ENCODE assay signal across 9 cellular contexts in the genomic region with DNA sequence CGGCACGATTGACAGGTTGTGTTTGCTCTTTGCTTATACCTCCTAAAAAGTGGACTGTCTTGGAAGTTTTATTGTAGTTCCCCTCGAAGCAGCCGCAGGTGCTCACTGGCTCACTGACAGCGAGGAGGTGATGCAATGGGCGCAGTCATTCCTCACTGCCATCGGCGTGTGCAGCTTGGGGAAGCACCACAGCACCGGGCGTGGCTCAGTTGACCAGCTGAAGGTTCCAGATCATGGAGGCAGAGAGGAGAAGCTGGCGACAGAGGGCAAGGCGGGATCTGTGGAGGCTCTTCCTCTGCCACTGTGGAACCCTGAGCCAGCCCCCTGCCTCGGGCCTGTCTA.
DNase-seq lines count a peak whose midpoint lies in the region; ATAC-seq, FAIRE-seq and TF ChIP-seq lines count a peak whose summit lies in the region.
"Had no signal": no experiment of that assay in that cellular context is flagged by ENCODE, and none has a peak within 500 bp of the region (broad histone marks: within the 10 kb centered on the region; RNA-seq: fewer than 3 reads in every experiment).

No MANE protein-coding gene starts in this region.

- H4K20me1 ChIP-seq in GM12878 (ENCODE audit: control insufficient read depth, insufficient read depth) = no peaks in the 10 kb centered on the region; the same call in none of the 2 replicates

- DNase-seq in CD4-positive, alpha-beta T cell = no peak
- DNase-seq in GM12878 (ENCODE audit: low read depth, low spot score) = no peak
- peak; percentile 78 for DNase-seq in lower lobe of right lung
- no peak for DNase-seq in pons (ENCODE audit: low spot score)
- DNase-seq in mesendoderm = no peak
- DNase-seq in ACHN = no peak
- no peak for DNase-seq in GM19240 (ENCODE audit: insufficient read length, low spot score)
- DNase-seq: foreskin melanocyte had no signal

- H3K4ac ChIP-seq in mesendoderm (ENCODE audit: low read depth, low read length) = no peak overlapping the region

- TF ChIP-seq EP300 in Ishikawa (IDR thresholded peaks at IDR 0.05; ENCODE audit: borderline replicate concordance) (no peak), GM12878 (IDR thresholded peaks at IDR 0.05; ENCODE audit: borderline replicate concordance in 1 of 2, control insufficient read depth in 1 of 2, low read depth in 2 of 2, low read length in 2 of 2) (no peak)

- RAD21 ChIA-PET in GM12878 (lab: Charles Lee; ENCODE audit: unreplicated experiment) = interaction anchor here (0.5 to 1.2 kb wide), 5 partner anchors 12 to 1189 kb away, joined by 3 to 4 read pairs (median 4); a partner anchor contains a TSS

- in situ Hi-C loops in GM12878 (cut with MboI) = no loop called here
- in situ Hi-C loops in ACHN (cut with HindIII; ENCODE audit: low pct_ligation_motif_present, low pct_unique_long_range_greater_than_20kb, low sequenced_read_pairs) = no loop called here

- CTCF ChIA-PET in CD4-positive, alpha-beta T cell (lab: Charles Lee) = no interaction called here
- CTCF ChIA-PET in GM12878 (lab: Yijun Ruan, JAX) = interaction anchor here (1.0 to 1.6 kb wide), 3 partner anchors 13 to 52 kb away, joined by 3 to 5 read pairs (median 3); no protein-coding TSS in a partner anchor

- no peak for ATAC-seq in CD4-positive, alpha-beta T cell (ENCODE audit: poor library complexity)
- ATAC-seq in GM12878 (peak; percentile 11; the same call in 2 of the 3 replicates), lower lobe of right lung (no peak)

- H4K5ac ChIP-seq in mesendoderm (ENCODE audit: low read length) = no peak overlapping the region

- no peak overlapping the region for H3K27ac ChIP-seq in CD4-positive, alpha-beta T cell (ENCODE audit: low read depth, low read length)
- H3K27ac ChIP-seq in GM12878 (ENCODE audit: control insufficient read depth, insufficient read depth) = no peak overlapping the region
- no peak overlapping the region for H3K27ac ChIP-seq in lower lobe of right lung
- H3K27ac ChIP-seq in mesendoderm (ENCODE audit: low read depth, low read length) = no peak overlapping the region

- H3K36me3 Mint-ChIP-seq in CD4-positive, alpha-beta T cell (ENCODE audit: low read depth) = peaks cover 4% of the 10 kb centered on the region

- no peak overlapping the region for H3K18ac ChIP-seq in mesendoderm (ENCODE audit: low read length)

- H3K9ac ChIP-seq in GM12878 (ENCODE audit: control insufficient read depth, insufficient read depth, low read length) (no peak overlapping the region), mesendoderm (ENCODE audit: low read length) (no peak overlapping the region)

- TF ChIP-seq POLR2A in GM12878 (IDR thresholded peaks at IDR 0.05; ENCODE audit: low read depth, low read length) = no peak

- no peak for TF ChIP-seq CTCF in CD4-positive, alpha-beta T cell (IDR thresholded peaks at IDR 0.05)
- TF ChIP-seq CTCF in GM12878 (IDR thresholded peaks at IDR 0.05 in 2 of 3, conservative IDR thresholded peaks at IDR 0.05 in 1 of 3; ENCODE audit: control insufficient read depth in 2 of 3, extremely low read depth in 1 of 3, insufficient read depth in 1 of 3, low read depth in 3 of 3, low read length in 3 of 3) (no peak), lower lobe of right lung (IDR thresholded peaks at IDR 0.05) (no peak)

- H3K4me2 ChIP-seq in GM12878 (ENCODE audit: control insufficient read depth, insufficient read depth) = no peak overlapping the region
- H3K4me2 ChIP-seq in mesendoderm (ENCODE audit: low read length) = no peak overlapping the region

- H4K8ac ChIP-seq in mesendoderm (ENCODE audit: low read depth, low read length) = no peak overlapping the region

- H2AFZ ChIP-seq in GM12878 (ENCODE audit: control insufficient read depth, low read depth, low read length) = no peak overlapping the region

- H3K79me2 ChIP-seq in GM12878 (ENCODE audit: control insufficient read depth, insufficient read depth, low read length) (no peaks in the 10 kb centered on the region), mesendoderm (ENCODE audit: control insufficient read depth, insufficient read depth, low read length) (no peaks in the 10 kb centered on the region)

- H3K9me3 ChIP-seq in CD4-positive, alpha-beta T cell (ENCODE audit: control insufficient read depth, low read length) = no peaks in the 10 kb centered on the region
- H3K9me3 ChIP-seq in GM12878 (replicated peaks; ENCODE audit: control insufficient read depth, insufficient read depth, low read length) (no peaks in the 10 kb centered on the region; the same call in 2 of the 3 replicates), lower lobe of right lung (no peaks in the 10 kb centered on the region)

- H3K27ac Mint-ChIP-seq in CD4-positive, alpha-beta T cell = peak overlapping the region; percentile 99

- no peak for FAIRE-seq in GM12878 (lab: Jason Lieb, UNC)

- H3K27me3 ChIP-seq in CD4-positive, alpha-beta T cell (ENCODE audit: control insufficient read depth, insufficient read depth, low read length) = no peaks in the 10 kb centered on the region
- H3K27me3 ChIP-seq in GM12878 (replicated peaks in 1 of 2; ENCODE audit: control insufficient read depth in 2 of 2, insufficient read depth in 2 of 2, low read length in 1 of 2) = peaks cover 2 to 15% of the 10 kb centered on the region in 2 experiments
- peaks cover 29% of the 10 kb centered on the region for H3K27me3 ChIP-seq in lower lobe of right lung (ENCODE audit: low read depth)
- peaks cover 5% of the 10 kb centered on the region for H3K27me3 ChIP-seq in mesendoderm (ENCODE audit: insufficient read depth, low read length, poor library complexity)

- H2BK5ac ChIP-seq in mesendoderm (ENCODE audit: low read length) = no peak overlapping the region

- H3K4me3 Mint-ChIP-seq in CD4-positive, alpha-beta T cell = peak overlapping the region; percentile 95

- no peak overlapping the region for H3K4me3 ChIP-seq in GM12878
- H3K4me3 ChIP-seq in lower lobe of right lung = no peak overlapping the region
- H3K4me3 ChIP-seq in mesendoderm (ENCODE audit: low read length) = no peak overlapping the region

- BruUV-seq in GM12878 (replicated peaks; lab: Mats Ljungman, UMichigan) = no TSS peak

- H3K4me1 ChIP-seq in GM12878 (ENCODE audit: control insufficient read depth, insufficient read depth, low read length) (peaks cover 18% of the 10 kb centered on the region), lower lobe of right lung (peaks cover 37% of the 10 kb centered on the region), mesendoderm (ENCODE audit: control insufficient read depth, low read depth, low read length) (no peaks in the 10 kb centered on the region)

- POLR2A ChIA-PET in CD4-positive, alpha-beta T cell (lab: Charles Lee) = interaction anchor here (0.6 to 5.4 kb wide), 5 partner anchors 12 to 756 kb away, joined by 3 to 93 read pairs (median 8); a partner anchor contains a TSS
- POLR2A ChIA-PET in GM12878 (lab: Charles Lee) = interaction anchor here (1.0 to 1.1 kb wide), 2 partner anchors 18 to 69 kb away, joined by 3 read pairs; no protein-coding TSS in a partner anchor

- intact Hi-C loops in CD4-positive, alpha-beta T cell (cut with DNase I, micrococcal nuclease) = loop anchor here (5.0 to 10.0 kb wide), 3 partner anchors 52 to 219 kb away; no protein-coding TSS in a partner anchor
- intact Hi-C loops in GM12878 (cut with micrococcal nuclease; ENCODE audit: unreplicated experiment) (loop anchor here (10.0 kb wide), 1 partner anchor 52 kb away; no protein-coding TSS in a partner anchor), lower lobe of right lung (cut with DNase I) (no loop called here)

- 8% methylated on average over 13 of the region's 13 CpGs for WGBS in GM12878 (ENCODE audit: insufficient coverage, insufficient replicate concordance, low lambda C conversion rate, missing lambda C conversion rate)
- WGBS in mesendoderm (ENCODE audit: extremely low coverage, insufficient coverage, low lambda C conversion rate) = no CpG with 5 or more reads among the region's 13 CpGs

- no peak overlapping the region for H2BK120ac ChIP-seq in mesendoderm (ENCODE audit: low read depth, low read length)

- no peak overlapping the region for H2BK15ac ChIP-seq in mesendoderm (replicated peaks; ENCODE audit: low read depth)

- H3K27me3 Mint-ChIP-seq in CD4-positive, alpha-beta T cell = no peaks in the 10 kb centered on the region

- H3K9me3 Mint-ChIP-seq in CD4-positive, alpha-beta T cell = no peaks in the 10 kb centered on the region

- no peaks in the 10 kb centered on the region for H3K79me1 ChIP-seq in mesendoderm (ENCODE audit: low read length)

- TF ChIP-seq RAD21 in Ishikawa (IDR thresholded peaks at IDR 0.05; ENCODE audit: low read depth) = no peak
- no peak for TF ChIP-seq RAD21 in GM12878 (IDR thresholded peaks at IDR 0.05; ENCODE audit: insufficient read depth, low read depth, low read length)

- H3K36me3 ChIP-seq in GM12878 (ENCODE audit: control insufficient read depth in 2 of 2, insufficient read depth in 2 of 2, low read length in 1 of 2) = no peaks in the 10 kb centered on the region
- no peaks in the 10 kb centered on the region for H3K36me3 ChIP-seq in lower lobe of right lung
- no peaks in the 10 kb centered on the region for H3K36me3 ChIP-seq in mesendoderm (ENCODE audit: control insufficient read depth, insufficient read depth, low read length)

- peaks cover 66% of the 10 kb centered on the region for H3K4me1 Mint-ChIP-seq in CD4-positive, alpha-beta T cell (ENCODE audit: low read depth)

- H3K56ac ChIP-seq in mesendoderm (ENCODE audit: low read length) = no peak overlapping the region

- H3K23ac ChIP-seq in mesendoderm (ENCODE audit: low read length) = no peak overlapping the region

- no peak overlapping the region for H2AK5ac ChIP-seq in mesendoderm (ENCODE audit: low read length)

- SMC1A ChIA-PET in GM12878 (lab: Charles Lee; ENCODE audit: uncharacterized antibody, unreplicated experiment) = interaction anchor here (0.8 to 1.3 kb wide), 6 partner anchors 16 to 114 kb away, joined by 3 to 5 read pairs (median 4); no protein-coding TSS in a partner anchor

TF ChIP-seq in Ishikawa, 13 proteins besides CTCF, POLR2A, EP300 and RAD21:
- TF ChIP-seq TAF1 (IDR thresholded peaks at IDR 0.05; ENCODE audit: low read depth) = no peak
- TF ChIP-seq CEBPB (IDR thresholded peaks at IDR 0.05) = peak; percentile 26; the same call in 1 of the 2 replicates

TF ChIP-seq in GM12878, 131 proteins besides CTCF, POLR2A, EP300 and RAD21 (continues in another document):
- TF ChIP-seq, protein P1, sequence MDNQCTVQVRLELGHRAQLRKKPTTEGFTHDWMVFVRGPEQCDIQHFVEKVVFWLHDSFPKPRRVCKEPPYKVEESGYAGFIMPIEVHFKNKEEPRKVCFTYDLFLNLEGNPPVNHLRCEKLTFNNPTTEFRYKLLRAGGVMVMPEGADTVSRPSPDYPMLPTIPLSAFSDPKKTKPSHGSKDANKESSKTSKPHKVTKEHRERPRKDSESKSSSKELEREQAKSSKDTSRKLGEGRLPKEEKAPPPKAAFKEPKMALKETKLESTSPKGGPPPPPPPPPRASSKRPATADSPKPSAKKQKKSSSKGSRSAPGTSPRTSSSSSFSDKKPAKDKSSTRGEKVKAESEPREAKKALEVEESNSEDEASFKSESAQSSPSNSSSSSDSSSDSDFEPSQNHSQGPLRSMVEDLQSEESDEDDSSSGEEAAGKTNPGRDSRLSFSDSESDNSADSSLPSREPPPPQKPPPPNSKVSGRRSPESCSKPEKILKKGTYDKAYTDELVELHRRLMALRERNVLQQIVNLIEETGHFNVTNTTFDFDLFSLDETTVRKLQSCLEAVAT (IDR thresholded peaks at IDR 0.05) = no peak
